ENCODE assay signal across 8 cellular contexts in the genomic region with DNA sequence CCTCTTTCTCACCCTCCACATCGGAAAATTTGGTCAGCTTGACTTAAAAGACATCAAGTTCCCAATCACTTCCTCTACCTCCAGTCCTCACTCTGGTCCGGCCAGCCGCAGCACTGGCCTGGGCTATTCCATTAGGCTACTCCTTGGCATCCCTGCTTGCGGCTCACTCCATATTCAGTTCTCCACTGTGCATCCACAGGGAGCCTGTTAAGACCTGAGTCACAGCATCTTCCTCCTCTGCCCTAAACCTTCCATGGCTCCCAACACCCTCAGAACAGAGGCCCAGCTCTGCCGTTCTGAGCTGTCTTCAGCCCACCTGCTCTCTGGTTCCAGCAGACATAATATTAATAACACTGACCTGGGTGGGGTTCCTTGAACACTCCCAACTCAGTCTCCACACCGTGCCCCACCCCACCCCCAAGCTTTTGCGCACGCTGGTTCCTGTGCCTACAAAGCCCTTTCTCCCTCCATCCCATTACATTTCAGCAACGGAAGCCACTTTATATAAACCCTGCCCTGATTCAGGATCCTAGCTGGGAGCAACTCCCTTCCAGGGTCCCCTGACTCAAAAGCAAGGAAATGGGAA. TPM values are rescaled to one million over a fixed set of nuclear protein-coding genes. Genes with fewer than 3 reads are reported as not detected.
A peak's percentile ranks its signal among the peaks of the same experiment; 100 is the strongest.
DNase-seq lines count a peak whose midpoint lies in the region; ATAC-seq and TF ChIP-seq lines count a peak whose summit lies in the region.

No MANE protein-coding gene starts in this region.

- H3K4me1 ChIP-seq in mammary epithelial cell (ENCODE audit: insufficient read depth, low read length) (peaks cover 4% of the 10 kb centered on the region), vagina (peaks cover 24% of the 10 kb centered on the region)

- WGBS in mammary epithelial cell (ENCODE audit: low coverage, missing lambda C conversion rate) = 44% methylated on average over 9 of the region's 9 CpGs

- peaks cover 8% of the 10 kb centered on the region for H3K36me3 ChIP-seq in mammary epithelial cell (ENCODE audit: insufficient read depth, low read length)
- peaks cover 7 to 28% of the 10 kb centered on the region in 2 donors for H3K36me3 ChIP-seq in vagina

- in situ Hi-C loops in mammary epithelial cell (cut with MboI; ENCODE audit: low sequenced_read_pairs in 2 of 2) = no loop called here

- H3K9ac ChIP-seq in mammary epithelial cell (ENCODE audit: insufficient read depth, low read length) = no peak overlapping the region

- CTCF ChIA-PET in mammary epithelial cell (lab: Charles Lee; ENCODE audit: low non-redundant PET) = no interaction called here

- H3K4me1 Mint-ChIP-seq in CD14-positive monocyte = peaks cover 22% of the 10 kb centered on the region

- H3K27me3 ChIP-seq in mammary epithelial cell (ENCODE audit: insufficient read depth, low read length) = no peaks in the 10 kb centered on the region
- H3K27me3 ChIP-seq in vagina = no peaks in the 10 kb centered on the region

- peaks cover 33% of the 10 kb centered on the region for H3K9me3 ChIP-seq in mammary epithelial cell (replicated peaks; ENCODE audit: insufficient read depth, low read length)
- peaks cover 28% of the 10 kb centered on the region for H3K9me3 ChIP-seq in vagina

- peaks cover 33 to 34% of the 10 kb centered on the region in 2 donors for H3K36me3 Mint-ChIP-seq in CD14-positive monocyte

- no peaks in the 10 kb centered on the region for H4K20me1 ChIP-seq in mammary epithelial cell (ENCODE audit: insufficient read depth, low read length)

- H3K79me2 ChIP-seq in mammary epithelial cell (ENCODE audit: insufficient read depth, low read length) = peaks cover 16% of the 10 kb centered on the region

- H3K27me3 Mint-ChIP-seq in CD14-positive monocyte (ENCODE audit: low read depth in 3 of 3) = peaks cover 2 to 5% (median 3%) of the 10 kb centered on the region in 3 donors

- ATAC-seq in GM19035 (IDR thresholded peaks at IDR 0.05; ENCODE audit: unreplicated experiment) = no peak

- intact Hi-C loops in CD14-positive monocyte (cut with micrococcal nuclease) = no loop called here
- intact Hi-C loops in mammary epithelial cell (cut with micrococcal nuclease) = loop anchor here (10.0 kb wide), 1 partner anchor 128 kb away; no protein-coding TSS in a partner anchor
- intact Hi-C loops in vagina (cut with DNase I) = no loop called here

- peak overlapping the region; percentile 83 to 97 for H3K4me3 Mint-ChIP-seq in CD14-positive monocyte

- dilution Hi-C loops in mammary epithelial cell (cut with HindIII; ENCODE audit: low sequenced_read_pairs) = no loop called here

- peak overlapping the region in 4 of 7 donors; percentile 25 to 82 (median 56) for H3K27ac Mint-ChIP-seq in CD14-positive monocyte

- TF ChIP-seq POLR2A in vagina (IDR thresholded peaks at IDR 0.05) = no peak

- H3K4me2 ChIP-seq in mammary epithelial cell (ENCODE audit: insufficient read depth, low read depth, low read length) = peak overlapping the region; percentile 97

- peak overlapping the region; percentile 96 for H2AFZ ChIP-seq in mammary epithelial cell (ENCODE audit: low read depth, low read length)

- peaks cover 48 to 71% (median 60%) of the 10 kb centered on the region in 7 donors for H3K9me3 Mint-ChIP-seq in CD14-positive monocyte

- DNase-seq in CD14-positive monocyte (ENCODE audit: low spot score) (no peak), LNCaP clone FGC (ENCODE audit: low read depth) (no peak), mammary epithelial cell (peak; percentile 6), lung microvascular endothelial cell (ENCODE audit: low read depth in 2 of 2) (peak; percentile 43 to 60), vagina (ENCODE audit: extremely low spot score in 2 of 2) (peak in 1 of 2 donors; percentile 76), NCI-H146 (lab: John Stamatoyannopoulos, UW) (no peak)
- no peak for DNase-seq in activated CD8-positive, alpha-beta memory T cell treated with anti-CD3 and anti-CD28 coated beads, Interleukin-2, amount 50 U/mL, for 4 hours

- no peak overlapping the region for H3K27ac ChIP-seq in mammary epithelial cell (ENCODE audit: insufficient read depth, low read depth, low read length)
- H3K27ac ChIP-seq in vagina = peak overlapping the region; percentile 68

- H3K4me3 ChIP-seq in LNCaP clone FGC (ENCODE audit: low read depth, low read length) (peak overlapping the region; percentile 95), mammary epithelial cell (replicated peaks in 1 of 3; ENCODE audit: insufficient read depth in 1 of 3, low read depth in 2 of 3, low read length in 3 of 3) (peak overlapping the region; percentile 72 to 87 (median 85)), vagina (peak overlapping the region; percentile 64 to 87)

- BruUV-seq in mammary epithelial cell (replicated peaks; lab: Mats Ljungman, UMichigan) = no TSS peak

- TF ChIP-seq CTCF in CD14-positive monocyte (IDR thresholded peaks at IDR 0.05) (no peak), LNCaP clone FGC (IDR thresholded peaks at IDR 0.05; ENCODE audit: control insufficient read depth, extremely low read depth, insufficient read depth) (no peak), mammary epithelial cell (conservative IDR thresholded peaks at IDR 0.05 in 1 of 2, IDR thresholded peaks at IDR 0.05 in 1 of 2; ENCODE audit: extremely low read depth in 1 of 2, insufficient read depth in 1 of 2, low read depth in 1 of 2, low read length in 2 of 2) (no peak), vagina (IDR thresholded peaks at IDR 0.05) (no peak)

RNA-seq across cellular contexts. Expression of a gene that starts 1.0 kb away (rescaled TPM):
- polyA plus RNA-seq in CD14-positive monocyte (1 to 10 TPM; 1.7 to 3.3 TPM), mammary epithelial cell (1.6 TPM)
- total RNA-seq in mammary epithelial cell (1 to 10 TPM; 2.2 to 4.7 TPM), lung microvascular endothelial cell (25.9 and 39.1 TPM in 2 replicates), vagina (4.2 TPM)
- polyA minus RNA-seq in mammary epithelial cell = 4.4 TPM

RNA-seq across cellular contexts. Expression of a gene that starts 36.3 kb away (rescaled TPM):
- polyA plus RNA-seq in CD14-positive monocyte = 1 to 10 TPM in 1 of 2 donors, under 1 TPM in 1; 0.29 to 1.7 TPM
- 1 to 10 TPM; 3.5 to 3.8 TPM for total RNA-seq in mammary epithelial cell
- 2.2 TPM for polyA plus RNA-seq in mammary epithelial cell
- polyA minus RNA-seq in mammary epithelial cell = 6.4 TPM
- 3.9 and 4.4 TPM in 2 replicates for total RNA-seq in lung microvascular endothelial cell
- 2.5 TPM for total RNA-seq in vagina

RNA-seq across cellular contexts. Expression of a gene that starts 37.1 kb away (rescaled TPM):
- polyA plus RNA-seq in CD14-positive monocyte (10 to 100 TPM in 1 of 2 donors, 1 to 10 TPM in 1; 9.3 to 15.1 TPM), mammary epithelial cell (30.2 TPM)
- total RNA-seq in mammary epithelial cell (10 to 100 TPM; 19.8 to 54.4 TPM), lung microvascular endothelial cell (24.6 and 32.9 TPM in 2 replicates), vagina (61.9 TPM)
- 61.8 TPM for polyA minus RNA-seq in mammary epithelial cell

Comparison
In these comparisons a context has a peak if more than half of its experiments do, and no peak if none do; other contexts are left out.
1. DNase-seq: peak in mammary epithelial cell (single experiment) and lung microvascular endothelial cell (2 of 2); none in CD14-positive monocyte (single experiment), LNCaP clone FGC (single experiment), NCI-H146 (single experiment) and activated CD8-positive, alpha-beta memory T cell treated with anti-CD3 and anti-CD28 coated beads, Interleukin-2, amount 50 U/mL, for 4 hours (single experiment).
2. Peak in every context shown above with its lines, with median percentiles within 50 percentile points of each other: H3K4me3 ChIP-seq.